ENCODE assay signal across 8 cellular contexts in the genomic region with DNA sequence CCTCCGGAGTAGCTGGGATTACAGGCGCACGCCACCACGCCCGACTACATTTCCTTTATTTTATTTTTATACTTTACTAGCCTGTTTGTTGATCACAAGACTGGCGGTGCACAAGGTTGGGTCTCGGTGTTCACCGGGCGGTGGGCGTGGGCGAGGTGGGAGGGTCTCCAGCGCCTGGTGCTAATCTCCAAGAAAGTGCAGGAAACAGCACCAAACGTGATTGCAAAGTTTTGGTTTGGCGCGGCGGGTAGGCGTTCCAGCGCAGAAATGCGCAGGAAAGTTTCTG. TPM values are rescaled to one million over a fixed set of nuclear protein-coding genes. Genes with fewer than 3 reads are reported as not detected.
DNase-seq lines count a peak whose midpoint lies in the region; ATAC-seq and TF ChIP-seq lines count a peak whose summit lies in the region.

No MANE protein-coding gene starts in this region.

- peaks cover 17% of the 10 kb centered on the region for H3K79me2 ChIP-seq in neural cell (replicated peaks; ENCODE audit: insufficient read depth, low read length)

- H3K4ac ChIP-seq in IMR-90 (ENCODE audit: low read depth, low read length): no peak overlapping the region

- H3K4me2 ChIP-seq in IMR-90 (ENCODE audit: low read depth, low read length) (peak overlapping the region; percentile 69), neural cell (ENCODE audit: low read length) (no peak overlapping the region)

- ATAC-seq in IMR-90 (ENCODE audit: low read depth): no peak
- ATAC-seq in HG02642 (IDR thresholded peaks at IDR 0.05; ENCODE audit: poor library complexity, unreplicated experiment): no peak

- H3K36me3 Mint-ChIP-seq in chondrocyte (ENCODE audit: low read depth): peaks cover 13% of the 10 kb centered on the region

- no peaks in the 10 kb centered on the region for H3K27me3 Mint-ChIP-seq in chondrocyte (ENCODE audit: low read depth)

- CTCF ChIA-PET in IMR-90 (lab: Yijun Ruan, JAX): no interaction called here

- peaks cover 53% of the 10 kb centered on the region for H3K9me3 Mint-ChIP-seq in chondrocyte (ENCODE audit: low read depth)

- H2BK15ac ChIP-seq in IMR-90 (ENCODE audit: low read depth, low read length): no peak overlapping the region

- DNase-seq in AG10803 (ENCODE audit: low read depth): no peak
- no peak for DNase-seq in IMR-90
- DNase-seq in effector memory CD4-positive, alpha-beta T cell: no peak
- DNase-seq in HuH-7.5 (ENCODE audit: low spot score): no peak
- no peak for DNase-seq in activated CD4-positive, CD25-positive, alpha-beta regulatory T cell (lab: John Stamatoyannopoulos, UW)
- DNase-seq in chondrocyte (ENCODE audit: low spot score): no peak

- H4K8ac ChIP-seq in IMR-90 (ENCODE audit: low read depth in 2 of 2, low read length in 2 of 2): peak overlapping the region in 1 of 2 experiments; percentile 86; a peak in 2 of 4 replicates

- peak overlapping the region; percentile 92 for H2AFZ ChIP-seq in IMR-90 (replicated peaks; ENCODE audit: low read length, poor library complexity)
- peak overlapping the region; percentile 27 for H2AFZ ChIP-seq in neural cell (ENCODE audit: low read depth, low read length)

- peaks cover 2% of the 10 kb centered on the region for H3K36me3 ChIP-seq in IMR-90 (ENCODE audit: control insufficient read depth, insufficient read depth, low read length)
- no peaks in the 10 kb centered on the region for H3K36me3 ChIP-seq in effector memory CD4-positive, alpha-beta T cell (ENCODE audit: control insufficient read depth, insufficient read depth, low read length)
- no peaks in the 10 kb centered on the region for H3K36me3 ChIP-seq in neural cell (ENCODE audit: insufficient read depth, low read length)

- H2AK5ac ChIP-seq in IMR-90 (ENCODE audit: low read depth, low read length): no peak overlapping the region

- H3K27me3 ChIP-seq in IMR-90 (ENCODE audit: control insufficient read depth, insufficient read depth, low read length) (no peaks in the 10 kb centered on the region), neural cell (ENCODE audit: insufficient read depth, low read depth, low read length) (no peaks in the 10 kb centered on the region)
- H3K27me3 ChIP-seq in effector memory CD4-positive, alpha-beta T cell (replicated peaks; ENCODE audit: control insufficient read depth, insufficient read depth, low read length, poor library complexity, severe bottlenecking): no peaks in the 10 kb centered on the region

- H3K9ac ChIP-seq in IMR-90 (ENCODE audit: low read depth, low read length) (peak overlapping the region; percentile 3; the same call in 1 of the 2 replicates), neural cell (ENCODE audit: low read length) (no peak overlapping the region)

- dilution Hi-C loops in IMR-90 (cut with HindIII; ENCODE audit: low sequenced_read_pairs, unreplicated experiment): no loop called here

- no peak for TF ChIP-seq EP300 in neural cell (conservative IDR thresholded peaks at IDR 0.05; ENCODE audit: poor library complexity, severe bottlenecking)

- H2BK5ac ChIP-seq in IMR-90 (ENCODE audit: low read depth, low read length, poor library complexity, severe bottlenecking): no peak overlapping the region

- H3F3A ChIP-seq in neural cell (ENCODE audit: insufficient read depth, low read length, poor library complexity, severe bottlenecking): no peaks in the 10 kb centered on the region

- BruUV-seq in IMR-90 (replicated peaks; lab: Mats Ljungman, UMichigan): no TSS peak

- peaks cover 2 to 6% of the 10 kb centered on the region in 2 experiments; a peak in 1 of 4 replicates for H3K79me1 ChIP-seq in IMR-90 (ENCODE audit: low read depth in 1 of 2, low read length in 2 of 2)

- no peak overlapping the region for H2BK120ac ChIP-seq in IMR-90 (ENCODE audit: low read depth, low read length)

- H3K9me2 ChIP-seq in neural cell (ENCODE audit: insufficient read depth, low read length): no peaks in the 10 kb centered on the region

- H3K27ac Mint-ChIP-seq in chondrocyte (ENCODE audit: unreplicated experiment): no peak overlapping the region

- peak overlapping the region; percentile 56 for H4K5ac ChIP-seq in IMR-90 (ENCODE audit: low read depth, low read length)

- H2BK20ac ChIP-seq in IMR-90 (ENCODE audit: low read depth, low read length): no peak overlapping the region

- H3K14ac ChIP-seq in IMR-90 (replicated peaks; ENCODE audit: low read depth, low read length): no peak overlapping the region

- 6% methylated on average over 6 of the region's 19 CpGs; no CpG with 5 or more reads in 1 of the 2 experiments for WGBS in IMR-90 (ENCODE audit: extremely low coverage in 2 of 2, insufficient read length in 1 of 2), 2 experiments

- in situ Hi-C loops in IMR-90 (cut with MboI; ENCODE audit: low sequenced_read_pairs): no loop called here

- TF ChIP-seq RAD21 in IMR-90 (IDR thresholded peaks at IDR 0.05; ENCODE audit: low read length): no peak
- no peak for TF ChIP-seq RAD21 in neural cell (conservative IDR thresholded peaks at IDR 0.05)

- TF ChIP-seq POLR2A in IMR-90 (IDR thresholded peaks at IDR 0.05; ENCODE audit: low read depth, low read length): no peak

- H3K18ac ChIP-seq in IMR-90 (ENCODE audit: low read depth, low read length): no peak overlapping the region

- peak overlapping the region; percentile 5; the same call in 1 of the 2 replicates for H3K27ac ChIP-seq in IMR-90 (ENCODE audit: insufficient read depth, low read length)
- peak overlapping the region; percentile 87 for H3K27ac ChIP-seq in effector memory CD4-positive, alpha-beta T cell (ENCODE audit: insufficient read depth, low read length, poor library complexity, severe bottlenecking)
- no peak overlapping the region for H3K27ac ChIP-seq in neural cell (ENCODE audit: low read length)

- peaks cover 3% of the 10 kb centered on the region for H3K4me1 Mint-ChIP-seq in chondrocyte (ENCODE audit: low read depth)

- H3K9me1 ChIP-seq in IMR-90 (ENCODE audit: insufficient read depth, low read length): no peaks in the 10 kb centered on the region

- TF ChIP-seq CTCF in AG10803 (conservative IDR thresholded peaks at IDR 0.05; ENCODE audit: low read length): no peak
- TF ChIP-seq CTCF in IMR-90 (conservative IDR thresholded peaks at IDR 0.05; ENCODE audit: low read depth, low read length): no peak
- no peak for TF ChIP-seq CTCF in neural cell (IDR thresholded peaks at IDR 0.05; ENCODE audit: poor library complexity, severe bottlenecking)
- TF ChIP-seq CTCF in chondrocyte (IDR thresholded peaks at IDR 0.05): no peak

- POLR2A ChIA-PET in IMR-90 (lab: Charles Lee; ENCODE audit: unreplicated experiment): no interaction called here

- no peak overlapping the region for H3K4me3 Mint-ChIP-seq in chondrocyte (ENCODE audit: unreplicated experiment)

- H3K23ac ChIP-seq in IMR-90 (ENCODE audit: low read depth, low read length): no peak overlapping the region

- peaks cover 24% of the 10 kb centered on the region for H3K9me3 ChIP-seq in IMR-90 (ENCODE audit: control insufficient read depth, insufficient read depth, low read length)
- peaks cover 3% of the 10 kb centered on the region for H3K9me3 ChIP-seq in effector memory CD4-positive, alpha-beta T cell (ENCODE audit: control insufficient read depth, low read length)
- H3K9me3 ChIP-seq in neural cell (ENCODE audit: low read length): peaks cover 3% of the 10 kb centered on the region

- no peak overlapping the region for H2AK9ac ChIP-seq in IMR-90 (replicated peaks; ENCODE audit: low read depth, low read length, poor library complexity)

- no peaks in the 10 kb centered on the region for H3K4me1 ChIP-seq in IMR-90 (ENCODE audit: control insufficient read depth, insufficient read depth, low read length)
- no peaks in the 10 kb centered on the region for H3K4me1 ChIP-seq in effector memory CD4-positive, alpha-beta T cell (ENCODE audit: control insufficient read depth, insufficient read depth, low read length, poor library complexity, severe bottlenecking)

- H3K56ac ChIP-seq in IMR-90 (ENCODE audit: extremely low read depth, insufficient read depth, low read length): no peak overlapping the region

- intact Hi-C loops in IMR-90 (cut with micrococcal nuclease): loop anchor here (2.0 kb wide), 1 partner anchor 24 kb away; a partner anchor contains a TSS

- no peak overlapping the region for H4K91ac ChIP-seq in IMR-90 (ENCODE audit: insufficient read depth, low read depth, low read length)

- H3K4me3 ChIP-seq in AG10803 (ENCODE audit: low read length): peak overlapping the region; percentile 94
- H3K4me3 ChIP-seq in IMR-90 (ENCODE audit: insufficient read depth, low read depth, low read length): peak overlapping the region; percentile 97
- H3K4me3 ChIP-seq in effector memory CD4-positive, alpha-beta T cell (ENCODE audit: insufficient read depth, low read depth, low read length, poor library complexity, severe bottlenecking): peak overlapping the region; percentile 95
- H3K4me3 ChIP-seq in neural cell (ENCODE audit: low read length): peak overlapping the region; percentile 87

- H4K20me1 ChIP-seq in IMR-90 (ENCODE audit: insufficient read depth, low read length) (no peaks in the 10 kb centered on the region), neural cell (ENCODE audit: insufficient read depth) (no peaks in the 10 kb centered on the region)

TF ChIP-seq in neural cell, 6 proteins besides CTCF, POLR2A, EP300 and RAD21 (continues in another document):
- TF ChIP-seq TAF1 (IDR thresholded peaks at IDR 0.05; ENCODE audit: low read depth): no peak
- TF ChIP-seq EZH2 (IDR thresholded peaks at IDR 0.05; ENCODE audit: borderline replicate concordance, insufficient read depth, low read length, poor library complexity, severe bottlenecking): no peak
- TF ChIP-seq POLR2AphosphoS5 (IDR thresholded peaks at IDR 0.05): no peak
- no peak for TF ChIP-seq SMC3 (conservative IDR thresholded peaks at IDR 0.05; ENCODE audit: poor library complexity)

RNA-seq across cellular contexts. Expression of a gene that starts 24.1 kb away (rescaled TPM):
- total RNA-seq in IMR-90 (2012; rRNA removed) (7.2 and 8.3 TPM in 2 replicates), chondrocyte (2.5 to 7.5 TPM (median 4.0 TPM) in 3 replicates)
- polyA plus RNA-seq in IMR-90 (2012; rRNA removed) (0.90 and 1.1 TPM in 2 replicates), neural cell (0.84 and 1.0 TPM in 2 replicates)
- 0.52 and 0.87 TPM in 2 replicates for polyA plus RNA-seq in IMR-90 (2012; cell fraction: cytosol; rRNA removed)
- 0.21 and 1.4 TPM in 2 replicates for polyA plus RNA-seq in IMR-90 (2012; cell fraction: nucleus; rRNA removed; ENCODE audit: low replicate concordance)
- polyA minus RNA-seq in neural cell: 6.4 and 7.1 TPM in 2 replicates

RNA-seq across cellular contexts. Expression of a gene that starts 41.5 kb away (rescaled TPM):
- total RNA-seq in IMR-90 (2012; rRNA removed) (4.3 and 6.4 TPM in 2 replicates), chondrocyte (8.1 to 10.2 TPM (median 8.1 TPM) in 3 replicates)
- polyA plus RNA-seq in IMR-90 (2012; rRNA removed) (0.97 and 1.5 TPM in 2 replicates), neural cell (11.0 and 12.0 TPM in 2 replicates)
- 0.34 and 0.62 TPM in 2 replicates for polyA plus RNA-seq in IMR-90 (2012; cell fraction: cytosol; rRNA removed)
- 0.36 and 0.80 TPM in 2 replicates for polyA plus RNA-seq in IMR-90 (2012; cell fraction: nucleus; rRNA removed; ENCODE audit: low replicate concordance)
- polyA minus RNA-seq in neural cell: 25.8 and 39.4 TPM in 2 replicates

RNA-seq across cellular contexts. Expression of a gene that starts 54.0 kb away (rescaled TPM):
- total RNA-seq in IMR-90 (2012; rRNA removed) (2.5 and 3.0 TPM in 2 replicates), chondrocyte (3.3 to 6.6 TPM (median 4.7 TPM) in 3 replicates)
- polyA plus RNA-seq in IMR-90 (2012; rRNA removed) (1.5 and 1.8 TPM in 2 replicates), neural cell (15.4 and 20.9 TPM in 2 replicates)
- polyA plus RNA-seq in IMR-90 (2012; cell fraction: cytosol; rRNA removed): 0.66 TPM in 2 replicates
- polyA plus RNA-seq in IMR-90 (2012; cell fraction: nucleus; rRNA removed; ENCODE audit: low replicate concordance): 0.74 and 3.6 TPM in 2 replicates
- 38.5 and 44.0 TPM in 2 replicates for polyA minus RNA-seq in neural cell
